In the genomic region with DNA sequence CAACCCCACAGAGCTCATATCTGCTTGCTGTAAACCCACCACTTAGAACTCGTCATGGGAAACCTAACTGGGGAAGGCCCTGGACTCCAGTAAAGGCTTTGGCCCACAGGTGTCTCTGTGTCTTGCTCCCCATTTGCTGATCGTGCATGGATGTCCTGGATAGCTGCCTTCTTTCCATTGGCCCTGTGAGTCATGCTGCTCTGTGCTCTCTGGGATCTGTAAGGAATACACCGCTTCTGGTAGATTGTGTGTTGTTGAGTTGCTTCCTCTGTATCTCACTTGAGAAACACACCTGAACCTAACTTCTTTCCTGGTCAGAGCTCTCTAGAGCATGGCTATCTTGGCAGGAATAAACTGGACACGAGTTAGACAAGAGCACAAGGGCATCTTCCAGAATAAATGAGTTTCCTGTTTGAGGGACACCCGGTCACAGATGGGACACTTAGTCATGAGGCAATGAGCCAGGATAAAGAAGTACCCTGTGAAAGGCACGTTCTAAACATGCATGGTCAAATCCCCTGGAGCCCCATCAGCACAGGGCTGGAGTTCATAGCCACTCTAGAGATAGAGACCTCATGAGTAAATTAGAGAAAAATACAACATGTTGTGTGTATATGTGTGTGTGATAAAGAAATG, we compare ENCODE assay signal across 1 cellular context.
TF ChIP-seq lines count a peak whose summit lies in the region.

No MANE protein-coding gene starts in this region.

TF ChIP-seq in A549, 52 proteins besides CTCF, POLR2A, EP300 and RAD21 (continued from another document):
- TF ChIP-seq, protein P1, sequence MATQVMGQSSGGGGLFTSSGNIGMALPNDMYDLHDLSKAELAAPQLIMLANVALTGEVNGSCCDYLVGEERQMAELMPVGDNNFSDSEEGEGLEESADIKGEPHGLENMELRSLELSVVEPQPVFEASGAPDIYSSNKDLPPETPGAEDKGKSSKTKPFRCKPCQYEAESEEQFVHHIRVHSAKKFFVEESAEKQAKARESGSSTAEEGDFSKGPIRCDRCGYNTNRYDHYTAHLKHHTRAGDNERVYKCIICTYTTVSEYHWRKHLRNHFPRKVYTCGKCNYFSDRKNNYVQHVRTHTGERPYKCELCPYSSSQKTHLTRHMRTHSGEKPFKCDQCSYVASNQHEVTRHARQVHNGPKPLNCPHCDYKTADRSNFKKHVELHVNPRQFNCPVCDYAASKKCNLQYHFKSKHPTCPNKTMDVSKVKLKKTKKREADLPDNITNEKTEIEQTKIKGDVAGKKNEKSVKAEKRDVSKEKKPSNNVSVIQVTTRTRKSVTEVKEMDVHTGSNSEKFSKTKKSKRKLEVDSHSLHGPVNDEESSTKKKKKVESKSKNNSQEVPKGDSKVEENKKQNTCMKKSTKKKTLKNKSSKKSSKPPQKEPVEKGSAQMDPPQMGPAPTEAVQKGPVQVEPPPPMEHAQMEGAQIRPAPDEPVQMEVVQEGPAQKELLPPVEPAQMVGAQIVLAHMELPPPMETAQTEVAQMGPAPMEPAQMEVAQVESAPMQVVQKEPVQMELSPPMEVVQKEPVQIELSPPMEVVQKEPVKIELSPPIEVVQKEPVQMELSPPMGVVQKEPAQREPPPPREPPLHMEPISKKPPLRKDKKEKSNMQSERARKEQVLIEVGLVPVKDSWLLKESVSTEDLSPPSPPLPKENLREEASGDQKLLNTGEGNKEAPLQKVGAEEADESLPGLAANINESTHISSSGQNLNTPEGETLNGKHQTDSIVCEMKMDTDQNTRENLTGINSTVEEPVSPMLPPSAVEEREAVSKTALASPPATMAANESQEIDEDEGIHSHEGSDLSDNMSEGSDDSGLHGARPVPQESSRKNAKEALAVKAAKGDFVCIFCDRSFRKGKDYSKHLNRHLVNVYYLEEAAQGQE (IDR thresholded peaks at IDR 0.05) = no peak
- no peak for TF ChIP-seq FOXS1 (CRISPR knock-in tag; IDR thresholded peaks at IDR 0.05)
- no peak for TF ChIP-seq CEBPB (IDR thresholded peaks at IDR 0.05)
- TF ChIP-seq FOSB (CRISPR knock-in tag; IDR thresholded peaks at IDR 0.05) = no peak
